ENCODE assay signal across 1 cellular context in the genomic region with DNA sequence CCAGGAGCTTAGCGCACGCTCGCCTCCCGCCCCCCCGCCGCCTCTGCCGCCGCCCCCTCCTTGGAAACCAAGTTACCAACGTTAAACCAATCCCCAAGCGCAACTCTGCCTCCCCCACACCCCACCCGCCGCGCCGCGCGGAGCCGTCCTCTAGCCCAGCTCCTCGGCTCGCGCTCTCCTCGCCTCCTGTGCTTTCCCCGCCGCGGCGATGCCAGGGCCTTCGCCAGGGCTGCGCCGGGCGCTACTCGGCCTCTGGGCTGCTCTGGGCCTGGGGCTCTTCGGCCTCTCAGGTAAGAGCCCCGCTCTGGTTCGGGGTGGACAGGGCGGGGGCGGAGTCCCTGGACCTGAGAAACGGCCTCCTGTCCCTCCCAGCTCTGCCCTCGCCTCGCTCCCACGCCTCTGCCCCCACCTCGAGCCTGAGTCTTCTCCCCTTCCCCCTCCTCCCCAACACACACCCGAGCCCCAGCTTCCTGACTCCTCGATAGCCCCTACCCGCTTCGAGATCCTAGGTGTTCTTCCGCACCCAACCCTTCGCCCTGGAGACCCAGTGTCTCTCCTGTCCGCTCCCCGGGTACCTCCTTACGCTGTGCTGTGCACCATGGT.
A peak's percentile ranks its signal among the peaks of the same experiment; 100 is the strongest.
TF ChIP-seq lines count a peak whose summit lies in the region.

A gene with protein sequence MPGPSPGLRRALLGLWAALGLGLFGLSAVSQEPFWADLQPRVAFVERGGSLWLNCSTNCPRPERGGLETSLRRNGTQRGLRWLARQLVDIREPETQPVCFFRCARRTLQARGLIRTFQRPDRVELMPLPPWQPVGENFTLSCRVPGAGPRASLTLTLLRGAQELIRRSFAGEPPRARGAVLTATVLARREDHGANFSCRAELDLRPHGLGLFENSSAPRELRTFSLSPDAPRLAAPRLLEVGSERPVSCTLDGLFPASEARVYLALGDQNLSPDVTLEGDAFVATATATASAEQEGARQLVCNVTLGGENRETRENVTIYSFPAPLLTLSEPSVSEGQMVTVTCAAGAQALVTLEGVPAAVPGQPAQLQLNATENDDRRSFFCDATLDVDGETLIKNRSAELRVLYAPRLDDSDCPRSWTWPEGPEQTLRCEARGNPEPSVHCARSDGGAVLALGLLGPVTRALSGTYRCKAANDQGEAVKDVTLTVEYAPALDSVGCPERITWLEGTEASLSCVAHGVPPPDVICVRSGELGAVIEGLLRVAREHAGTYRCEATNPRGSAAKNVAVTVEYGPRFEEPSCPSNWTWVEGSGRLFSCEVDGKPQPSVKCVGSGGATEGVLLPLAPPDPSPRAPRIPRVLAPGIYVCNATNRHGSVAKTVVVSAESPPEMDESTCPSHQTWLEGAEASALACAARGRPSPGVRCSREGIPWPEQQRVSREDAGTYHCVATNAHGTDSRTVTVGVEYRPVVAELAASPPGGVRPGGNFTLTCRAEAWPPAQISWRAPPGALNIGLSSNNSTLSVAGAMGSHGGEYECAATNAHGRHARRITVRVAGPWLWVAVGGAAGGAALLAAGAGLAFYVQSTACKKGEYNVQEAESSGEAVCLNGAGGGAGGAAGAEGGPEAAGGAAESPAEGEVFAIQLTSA (plus strand): TSS at position 117 of the 603 bp plus-strand sequence. CDS start 92 bp downstream, at position 209.

TF ChIP-seq in K562, 482 proteins besides CTCF, POLR2A, EP300 and RAD21 (continues in another document):
- TF ChIP-seq POLR3A (IDR thresholded peaks at IDR 0.05; ENCODE audit: borderline replicate concordance, extremely low read depth, insufficient read depth, insufficient read length) = no peak
- peak in 1 of 2 experiments; percentile 13; a peak in 1 of 4 replicates for TF ChIP-seq RCOR1 (IDR thresholded peaks at IDR 0.05; ENCODE audit: borderline replicate concordance in 1 of 2, low read depth in 2 of 2, low read length in 2 of 2)
- no peak for TF ChIP-seq EHMT2 (IDR thresholded peaks at IDR 0.05)
- peak; percentile 4; the same call in 1 of the 2 replicates for TF ChIP-seq GATA2 (CRISPR knock-in tag; IDR thresholded peaks at IDR 0.05)
- 0 out of 2 replicates have a peak, but pooled peaks have one; percentile 17 for TF ChIP-seq ZNF717 (CRISPR knock-in tag; IDR thresholded peaks at IDR 0.05)
- no peak for TF ChIP-seq ZNF551 (CRISPR knock-in tag; IDR thresholded peaks at IDR 0.05)
- no peak for TF ChIP-seq ATF7 (IDR thresholded peaks at IDR 0.05)
- TF ChIP-seq TEAD4 (IDR thresholded peaks at IDR 0.05; ENCODE audit: low read length) = peak; percentile 22; the same call in 1 of the 2 replicates
- no peak for TF ChIP-seq TEAD4 (CRISPR knock-in tag; IDR thresholded peaks at IDR 0.05; ENCODE audit: borderline replicate concordance)
- no peak for TF ChIP-seq CBFA2T2 (conservative IDR thresholded peaks at IDR 0.05)
- TF ChIP-seq GABPB1 (CRISPR knock-in tag; IDR thresholded peaks at IDR 0.05) = peak; percentile 70; the same call in 1 of the 2 replicates
- TF ChIP-seq ZNF780A (CRISPR knock-in tag; IDR thresholded peaks at IDR 0.05) = 0 out of 2 replicates have a peak, but pooled peaks have one; percentile 25
- TF ChIP-seq NR2C1 (IDR thresholded peaks at IDR 0.05) = no peak
- TF ChIP-seq NR2C1 (tag; IDR thresholded peaks at IDR 0.05) = no peak; the same call in 1 of the 2 replicates
- TF ChIP-seq, protein P1, sequence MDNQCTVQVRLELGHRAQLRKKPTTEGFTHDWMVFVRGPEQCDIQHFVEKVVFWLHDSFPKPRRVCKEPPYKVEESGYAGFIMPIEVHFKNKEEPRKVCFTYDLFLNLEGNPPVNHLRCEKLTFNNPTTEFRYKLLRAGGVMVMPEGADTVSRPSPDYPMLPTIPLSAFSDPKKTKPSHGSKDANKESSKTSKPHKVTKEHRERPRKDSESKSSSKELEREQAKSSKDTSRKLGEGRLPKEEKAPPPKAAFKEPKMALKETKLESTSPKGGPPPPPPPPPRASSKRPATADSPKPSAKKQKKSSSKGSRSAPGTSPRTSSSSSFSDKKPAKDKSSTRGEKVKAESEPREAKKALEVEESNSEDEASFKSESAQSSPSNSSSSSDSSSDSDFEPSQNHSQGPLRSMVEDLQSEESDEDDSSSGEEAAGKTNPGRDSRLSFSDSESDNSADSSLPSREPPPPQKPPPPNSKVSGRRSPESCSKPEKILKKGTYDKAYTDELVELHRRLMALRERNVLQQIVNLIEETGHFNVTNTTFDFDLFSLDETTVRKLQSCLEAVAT (IDR thresholded peaks at IDR 0.05) = peak; percentile 52 to 64; a peak in 2 of 4 replicates
- peak; percentile 8 for TF ChIP-seq ARHGAP35 (IDR thresholded peaks at IDR 0.05; ENCODE audit: partially characterized antibody)
- TF ChIP-seq SIRT6 (IDR thresholded peaks at IDR 0.05; ENCODE audit: low read depth, low read length) = no peak
- peak; percentile 37; the same call in 1 of the 2 replicates for TF ChIP-seq POLR2AphosphoS5 (IDR thresholded peaks at IDR 0.05; ENCODE audit: control insufficient read depth, insufficient read depth, low read depth, low read length)
- TF ChIP-seq MBD2 (IDR thresholded peaks at IDR 0.05; ENCODE audit: borderline replicate concordance, low read depth) = peak; percentile 13; the same call in 1 of the 2 replicates
- TF ChIP-seq PCBP1 (IDR thresholded peaks at IDR 0.05; ENCODE audit: low read depth, low read length, poor library complexity, severe bottlenecking) = peak; percentile 78
- no peak for TF ChIP-seq IFI16 (CRISPR knock-in tag; IDR thresholded peaks at IDR 0.05)
- no peak for TF ChIP-seq SNIP1 (IDR thresholded peaks at IDR 0.05; ENCODE audit: low read depth)
- TF ChIP-seq, protein P2, sequence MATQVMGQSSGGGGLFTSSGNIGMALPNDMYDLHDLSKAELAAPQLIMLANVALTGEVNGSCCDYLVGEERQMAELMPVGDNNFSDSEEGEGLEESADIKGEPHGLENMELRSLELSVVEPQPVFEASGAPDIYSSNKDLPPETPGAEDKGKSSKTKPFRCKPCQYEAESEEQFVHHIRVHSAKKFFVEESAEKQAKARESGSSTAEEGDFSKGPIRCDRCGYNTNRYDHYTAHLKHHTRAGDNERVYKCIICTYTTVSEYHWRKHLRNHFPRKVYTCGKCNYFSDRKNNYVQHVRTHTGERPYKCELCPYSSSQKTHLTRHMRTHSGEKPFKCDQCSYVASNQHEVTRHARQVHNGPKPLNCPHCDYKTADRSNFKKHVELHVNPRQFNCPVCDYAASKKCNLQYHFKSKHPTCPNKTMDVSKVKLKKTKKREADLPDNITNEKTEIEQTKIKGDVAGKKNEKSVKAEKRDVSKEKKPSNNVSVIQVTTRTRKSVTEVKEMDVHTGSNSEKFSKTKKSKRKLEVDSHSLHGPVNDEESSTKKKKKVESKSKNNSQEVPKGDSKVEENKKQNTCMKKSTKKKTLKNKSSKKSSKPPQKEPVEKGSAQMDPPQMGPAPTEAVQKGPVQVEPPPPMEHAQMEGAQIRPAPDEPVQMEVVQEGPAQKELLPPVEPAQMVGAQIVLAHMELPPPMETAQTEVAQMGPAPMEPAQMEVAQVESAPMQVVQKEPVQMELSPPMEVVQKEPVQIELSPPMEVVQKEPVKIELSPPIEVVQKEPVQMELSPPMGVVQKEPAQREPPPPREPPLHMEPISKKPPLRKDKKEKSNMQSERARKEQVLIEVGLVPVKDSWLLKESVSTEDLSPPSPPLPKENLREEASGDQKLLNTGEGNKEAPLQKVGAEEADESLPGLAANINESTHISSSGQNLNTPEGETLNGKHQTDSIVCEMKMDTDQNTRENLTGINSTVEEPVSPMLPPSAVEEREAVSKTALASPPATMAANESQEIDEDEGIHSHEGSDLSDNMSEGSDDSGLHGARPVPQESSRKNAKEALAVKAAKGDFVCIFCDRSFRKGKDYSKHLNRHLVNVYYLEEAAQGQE (CRISPR knock-in tag; IDR thresholded peaks at IDR 0.05; ENCODE audit: low read depth) = no peak
- TF ChIP-seq, protein P3, sequence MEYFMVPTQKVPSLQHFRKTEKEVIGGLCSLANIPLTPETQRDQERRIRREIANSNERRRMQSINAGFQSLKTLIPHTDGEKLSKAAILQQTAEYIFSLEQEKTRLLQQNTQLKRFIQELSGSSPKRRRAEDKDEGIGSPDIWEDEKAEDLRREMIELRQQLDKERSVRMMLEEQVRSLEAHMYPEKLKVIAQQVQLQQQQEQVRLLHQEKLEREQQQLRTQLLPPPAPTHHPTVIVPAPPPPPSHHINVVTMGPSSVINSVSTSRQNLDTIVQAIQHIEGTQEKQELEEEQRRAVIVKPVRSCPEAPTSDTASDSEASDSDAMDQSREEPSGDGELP (CRISPR knock-in tag; IDR thresholded peaks at IDR 0.05; ENCODE audit: borderline replicate concordance) = no peak; the same call in 1 of the 2 replicates
- TF ChIP-seq, protein P4, sequence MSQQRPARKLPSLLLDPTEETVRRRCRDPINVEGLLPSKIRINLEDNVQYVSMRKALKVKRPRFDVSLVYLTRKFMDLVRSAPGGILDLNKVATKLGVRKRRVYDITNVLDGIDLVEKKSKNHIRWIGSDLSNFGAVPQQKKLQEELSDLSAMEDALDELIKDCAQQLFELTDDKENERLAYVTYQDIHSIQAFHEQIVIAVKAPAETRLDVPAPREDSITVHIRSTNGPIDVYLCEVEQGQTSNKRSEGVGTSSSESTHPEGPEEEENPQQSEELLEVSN (IDR thresholded peaks at IDR 0.05; ENCODE audit: borderline replicate concordance in 1 of 2, extremely low read depth in 1 of 2, insufficient read depth in 1 of 2, insufficient read length in 1 of 2, low read depth in 1 of 2, low read length in 1 of 2, poor library complexity in 1 of 2, severe bottlenecking in 1 of 2) = peak; percentile 38 to 78
- TF ChIP-seq, protein P5, sequence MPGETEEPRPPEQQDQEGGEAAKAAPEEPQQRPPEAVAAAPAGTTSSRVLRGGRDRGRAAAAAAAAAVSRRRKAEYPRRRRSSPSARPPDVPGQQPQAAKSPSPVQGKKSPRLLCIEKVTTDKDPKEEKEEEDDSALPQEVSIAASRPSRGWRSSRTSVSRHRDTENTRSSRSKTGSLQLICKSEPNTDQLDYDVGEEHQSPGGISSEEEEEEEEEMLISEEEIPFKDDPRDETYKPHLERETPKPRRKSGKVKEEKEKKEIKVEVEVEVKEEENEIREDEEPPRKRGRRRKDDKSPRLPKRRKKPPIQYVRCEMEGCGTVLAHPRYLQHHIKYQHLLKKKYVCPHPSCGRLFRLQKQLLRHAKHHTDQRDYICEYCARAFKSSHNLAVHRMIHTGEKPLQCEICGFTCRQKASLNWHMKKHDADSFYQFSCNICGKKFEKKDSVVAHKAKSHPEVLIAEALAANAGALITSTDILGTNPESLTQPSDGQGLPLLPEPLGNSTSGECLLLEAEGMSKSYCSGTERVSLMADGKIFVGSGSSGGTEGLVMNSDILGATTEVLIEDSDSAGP (CRISPR knock-in tag; IDR thresholded peaks at IDR 0.05) = no peak
- peak; percentile 85 for TF ChIP-seq CCNT2 (IDR thresholded peaks at IDR 0.05; ENCODE audit: borderline replicate concordance, extremely low read depth, insufficient read length, low read depth, low read length)
- peak; percentile 56 for TF ChIP-seq TAF1 (IDR thresholded peaks at IDR 0.05; ENCODE audit: control insufficient read depth, extremely low read depth, insufficient read depth, low read length, severe bottlenecking)
- TF ChIP-seq POLR2B (IDR thresholded peaks at IDR 0.05; ENCODE audit: low read depth, partially characterized antibody) = peak; percentile 29
- TF ChIP-seq ZNF586 (CRISPR knock-in tag; conservative IDR thresholded peaks at IDR 0.05) = no peak
- TF ChIP-seq, protein P6, sequence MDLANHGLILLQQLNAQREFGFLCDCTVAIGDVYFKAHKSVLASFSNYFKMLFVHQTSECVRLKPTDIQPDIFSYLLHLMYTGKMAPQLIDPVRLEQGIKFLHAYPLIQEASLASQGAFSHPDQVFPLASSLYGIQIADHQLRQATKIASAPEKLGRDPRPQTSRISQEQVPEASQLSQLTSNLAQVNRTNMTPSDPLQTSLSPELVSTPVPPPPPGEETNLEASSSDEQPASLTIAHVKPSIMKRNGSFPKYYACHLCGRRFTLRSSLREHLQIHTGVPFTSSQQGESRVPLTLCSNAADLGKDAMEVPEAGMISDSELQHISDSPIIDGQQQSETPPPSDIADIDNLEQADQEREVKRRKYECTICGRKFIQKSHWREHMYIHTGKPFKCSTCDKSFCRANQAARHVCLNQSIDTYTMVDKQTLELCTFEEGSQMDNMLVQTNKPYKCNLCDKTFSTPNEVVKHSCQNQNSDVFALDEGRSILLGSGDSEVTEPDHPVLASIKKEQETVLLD (IDR thresholded peaks at IDR 0.05) = peak; percentile 19; the same call in 1 of the 2 replicates
- no peak for TF ChIP-seq ZNF146 (CRISPR knock-in tag; IDR thresholded peaks at IDR 0.05; ENCODE audit: unreplicated experiment)
- peak; percentile 47; the same call in 1 of the 2 replicates for TF ChIP-seq PHF8 (IDR thresholded peaks at IDR 0.05; ENCODE audit: borderline replicate concordance, low read length)
- TF ChIP-seq, protein P7, sequence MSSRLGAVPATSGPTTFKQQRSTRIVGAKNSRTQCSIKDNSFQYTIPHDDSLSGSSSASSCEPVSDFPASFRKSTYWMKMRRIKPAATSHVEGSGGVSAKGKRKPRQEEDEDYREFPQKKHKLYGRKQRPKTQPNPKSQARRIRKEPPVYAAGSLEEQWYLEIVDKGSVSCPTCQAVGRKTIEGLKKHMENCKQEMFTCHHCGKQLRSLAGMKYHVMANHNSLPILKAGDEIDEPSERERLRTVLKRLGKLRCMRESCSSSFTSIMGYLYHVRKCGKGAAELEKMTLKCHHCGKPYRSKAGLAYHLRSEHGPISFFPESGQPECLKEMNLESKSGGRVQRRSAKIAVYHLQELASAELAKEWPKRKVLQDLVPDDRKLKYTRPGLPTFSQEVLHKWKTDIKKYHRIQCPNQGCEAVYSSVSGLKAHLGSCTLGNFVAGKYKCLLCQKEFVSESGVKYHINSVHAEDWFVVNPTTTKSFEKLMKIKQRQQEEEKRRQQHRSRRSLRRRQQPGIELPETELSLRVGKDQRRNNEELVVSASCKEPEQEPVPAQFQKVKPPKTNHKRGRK (tag; IDR thresholded peaks at IDR 0.05) = no peak
- TF ChIP-seq KDM5B (IDR thresholded peaks at IDR 0.05; ENCODE audit: insufficient replicate concordance, low read depth, low read length) = peak; percentile 47
- no peak for TF ChIP-seq C11orf30 (IDR thresholded peaks at IDR 0.05; ENCODE audit: low read depth)
- TF ChIP-seq FOXM1 (IDR thresholded peaks at IDR 0.05; ENCODE audit: low read depth) = no peak
- no peak for TF ChIP-seq FOXM1 (CRISPR knock-in tag; IDR thresholded peaks at IDR 0.05; ENCODE audit: low read depth)
- peak; percentile 7; the same call in 1 of the 2 replicates for TF ChIP-seq SOX6 (IDR thresholded peaks at IDR 0.05)
- TF ChIP-seq, protein P8, sequence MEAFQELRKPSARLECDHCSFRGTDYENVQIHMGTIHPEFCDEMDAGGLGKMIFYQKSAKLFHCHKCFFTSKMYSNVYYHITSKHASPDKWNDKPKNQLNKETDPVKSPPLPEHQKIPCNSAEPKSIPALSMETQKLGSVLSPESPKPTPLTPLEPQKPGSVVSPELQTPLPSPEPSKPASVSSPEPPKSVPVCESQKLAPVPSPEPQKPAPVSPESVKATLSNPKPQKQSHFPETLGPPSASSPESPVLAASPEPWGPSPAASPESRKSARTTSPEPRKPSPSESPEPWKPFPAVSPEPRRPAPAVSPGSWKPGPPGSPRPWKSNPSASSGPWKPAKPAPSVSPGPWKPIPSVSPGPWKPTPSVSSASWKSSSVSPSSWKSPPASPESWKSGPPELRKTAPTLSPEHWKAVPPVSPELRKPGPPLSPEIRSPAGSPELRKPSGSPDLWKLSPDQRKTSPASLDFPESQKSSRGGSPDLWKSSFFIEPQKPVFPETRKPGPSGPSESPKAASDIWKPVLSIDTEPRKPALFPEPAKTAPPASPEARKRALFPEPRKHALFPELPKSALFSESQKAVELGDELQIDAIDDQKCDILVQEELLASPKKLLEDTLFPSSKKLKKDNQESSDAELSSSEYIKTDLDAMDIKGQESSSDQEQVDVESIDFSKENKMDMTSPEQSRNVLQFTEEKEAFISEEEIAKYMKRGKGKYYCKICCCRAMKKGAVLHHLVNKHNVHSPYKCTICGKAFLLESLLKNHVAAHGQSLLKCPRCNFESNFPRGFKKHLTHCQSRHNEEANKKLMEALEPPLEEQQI (IDR thresholded peaks at IDR 0.05) = no peak
- no peak for TF ChIP-seq SAP30 (IDR thresholded peaks at IDR 0.05; ENCODE audit: borderline replicate concordance, insufficient read depth, low read depth, low read length, poor library complexity, severe bottlenecking)
- peak; percentile 10; the same call in 1 of the 2 replicates for TF ChIP-seq CXXC5 (CRISPR knock-in tag; IDR thresholded peaks at IDR 0.05)
